In the genomic region with DNA sequence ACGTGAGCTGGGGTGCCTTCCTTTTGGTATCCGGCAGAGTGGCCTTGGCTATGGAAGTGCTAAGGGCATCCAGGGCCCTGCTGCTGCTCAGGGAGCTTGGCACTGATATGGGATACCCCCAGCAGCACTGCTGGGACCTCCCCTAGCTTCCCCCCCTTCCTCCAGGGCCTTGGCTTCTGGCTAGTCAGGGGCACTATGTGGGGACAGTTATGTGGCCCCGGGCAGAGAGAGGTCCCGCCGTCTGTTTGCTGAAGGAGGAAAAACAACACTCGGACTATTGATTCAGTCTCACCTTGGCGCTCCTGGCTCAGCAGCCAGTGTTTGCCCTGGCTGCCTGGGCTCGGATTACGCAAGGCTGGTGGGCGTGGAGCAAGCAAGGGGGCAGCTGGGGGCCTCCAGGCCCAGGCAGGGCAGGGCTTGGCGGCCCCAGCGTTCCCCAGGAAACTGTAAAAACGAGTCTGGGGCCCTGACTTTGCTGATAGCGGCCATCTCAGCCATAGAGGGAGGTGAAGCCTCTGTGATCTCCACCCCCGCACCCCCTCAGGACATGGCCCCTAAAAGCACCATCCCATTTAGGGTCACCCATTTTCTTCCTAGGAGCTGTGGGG, we compare ENCODE assay signal across 1 cellular context.
TF ChIP-seq lines count a peak whose summit lies in the region.

No MANE protein-coding gene starts in this region.

TF ChIP-seq in GM23338, 12 proteins besides CTCF, POLR2A, EP300 and RAD21 (continued from another document):
- TF ChIP-seq, protein P1, sequence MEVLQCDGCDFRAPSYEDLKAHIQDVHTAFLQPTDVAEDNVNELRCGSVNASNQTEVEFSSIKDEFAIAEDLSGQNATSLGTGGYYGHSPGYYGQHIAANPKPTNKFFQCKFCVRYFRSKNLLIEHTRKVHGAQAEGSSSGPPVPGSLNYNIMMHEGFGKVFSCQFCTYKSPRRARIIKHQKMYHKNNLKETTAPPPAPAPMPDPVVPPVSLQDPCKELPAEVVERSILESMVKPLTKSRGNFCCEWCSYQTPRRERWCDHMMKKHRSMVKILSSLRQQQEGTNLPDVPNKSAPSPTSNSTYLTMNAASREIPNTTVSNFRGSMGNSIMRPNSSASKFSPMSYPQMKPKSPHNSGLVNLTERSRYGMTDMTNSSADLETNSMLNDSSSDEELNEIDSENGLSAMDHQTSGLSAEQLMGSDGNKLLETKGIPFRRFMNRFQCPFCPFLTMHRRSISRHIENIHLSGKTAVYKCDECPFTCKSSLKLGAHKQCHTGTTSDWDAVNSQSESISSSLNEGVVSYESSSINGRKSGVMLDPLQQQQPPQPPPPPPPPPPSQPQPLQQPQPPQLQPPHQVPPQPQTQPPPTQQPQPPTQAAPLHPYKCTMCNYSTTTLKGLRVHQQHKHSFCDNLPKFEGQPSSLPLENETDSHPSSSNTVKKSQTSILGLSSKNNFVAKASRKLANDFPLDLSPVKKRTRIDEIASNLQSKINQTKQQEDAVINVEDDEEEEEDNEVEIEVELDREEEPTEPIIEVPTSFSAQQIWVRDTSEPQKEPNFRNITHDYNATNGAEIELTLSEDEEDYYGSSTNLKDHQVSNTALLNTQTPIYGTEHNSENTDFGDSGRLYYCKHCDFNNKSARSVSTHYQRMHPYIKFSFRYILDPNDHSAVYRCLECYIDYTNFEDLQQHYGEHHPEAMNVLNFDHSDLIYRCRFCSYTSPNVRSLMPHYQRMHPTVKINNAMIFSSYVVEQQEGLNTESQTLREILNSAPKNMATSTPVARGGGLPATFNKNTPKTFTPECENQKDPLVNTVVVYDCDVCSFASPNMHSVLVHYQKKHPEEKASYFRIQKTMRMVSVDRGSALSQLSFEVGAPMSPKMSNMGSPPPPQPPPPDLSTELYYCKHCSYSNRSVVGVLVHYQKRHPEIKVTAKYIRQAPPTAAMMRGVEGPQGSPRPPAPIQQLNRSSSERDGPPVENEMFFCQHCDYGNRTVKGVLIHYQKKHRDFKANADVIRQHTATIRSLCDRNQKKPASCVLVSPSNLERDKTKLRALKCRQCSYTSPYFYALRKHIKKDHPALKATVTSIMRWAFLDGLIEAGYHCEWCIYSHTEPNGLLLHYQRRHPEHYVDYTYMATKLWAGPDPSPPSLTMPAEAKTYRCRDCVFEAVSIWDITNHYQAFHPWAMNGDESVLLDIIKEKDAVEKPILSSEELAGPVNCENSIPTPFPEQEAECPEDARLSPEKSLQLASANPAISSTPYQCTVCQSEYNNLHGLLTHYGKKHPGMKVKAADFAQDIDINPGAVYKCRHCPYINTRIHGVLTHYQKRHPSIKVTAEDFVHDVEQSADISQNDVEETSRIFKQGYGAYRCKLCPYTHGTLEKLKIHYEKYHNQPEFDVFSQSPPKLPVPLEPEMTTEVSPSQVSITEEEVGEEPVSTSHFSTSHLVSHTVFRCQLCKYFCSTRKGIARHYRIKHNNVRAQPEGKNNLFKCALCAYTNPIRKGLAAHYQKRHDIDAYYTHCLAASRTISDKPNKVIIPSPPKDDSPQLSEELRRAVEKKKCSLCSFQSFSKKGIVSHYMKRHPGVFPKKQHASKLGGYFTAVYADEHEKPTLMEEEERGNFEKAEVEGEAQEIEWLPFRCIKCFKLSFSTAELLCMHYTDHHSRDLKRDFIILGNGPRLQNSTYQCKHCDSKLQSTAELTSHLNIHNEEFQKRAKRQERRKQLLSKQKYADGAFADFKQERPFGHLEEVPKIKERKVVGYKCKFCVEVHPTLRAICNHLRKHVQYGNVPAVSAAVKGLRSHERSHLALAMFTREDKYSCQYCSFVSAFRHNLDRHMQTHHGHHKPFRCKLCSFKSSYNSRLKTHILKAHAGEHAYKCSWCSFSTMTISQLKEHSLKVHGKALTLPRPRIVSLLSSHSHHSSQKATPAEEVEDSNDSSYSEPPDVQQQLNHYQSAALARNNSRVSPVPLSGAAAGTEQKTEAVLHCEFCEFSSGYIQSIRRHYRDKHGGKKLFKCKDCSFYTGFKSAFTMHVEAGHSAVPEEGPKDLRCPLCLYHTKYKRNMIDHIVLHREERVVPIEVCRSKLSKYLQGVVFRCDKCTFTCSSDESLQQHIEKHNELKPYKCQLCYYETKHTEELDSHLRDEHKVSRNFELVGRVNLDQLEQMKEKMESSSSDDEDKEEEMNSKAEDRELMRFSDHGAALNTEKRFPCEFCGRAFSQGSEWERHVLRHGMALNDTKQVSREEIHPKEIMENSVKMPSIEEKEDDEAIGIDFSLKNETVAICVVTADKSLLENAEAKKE (CRISPR knock-in tag; IDR thresholded peaks at IDR 0.05): no peak
- TF ChIP-seq, protein P2, sequence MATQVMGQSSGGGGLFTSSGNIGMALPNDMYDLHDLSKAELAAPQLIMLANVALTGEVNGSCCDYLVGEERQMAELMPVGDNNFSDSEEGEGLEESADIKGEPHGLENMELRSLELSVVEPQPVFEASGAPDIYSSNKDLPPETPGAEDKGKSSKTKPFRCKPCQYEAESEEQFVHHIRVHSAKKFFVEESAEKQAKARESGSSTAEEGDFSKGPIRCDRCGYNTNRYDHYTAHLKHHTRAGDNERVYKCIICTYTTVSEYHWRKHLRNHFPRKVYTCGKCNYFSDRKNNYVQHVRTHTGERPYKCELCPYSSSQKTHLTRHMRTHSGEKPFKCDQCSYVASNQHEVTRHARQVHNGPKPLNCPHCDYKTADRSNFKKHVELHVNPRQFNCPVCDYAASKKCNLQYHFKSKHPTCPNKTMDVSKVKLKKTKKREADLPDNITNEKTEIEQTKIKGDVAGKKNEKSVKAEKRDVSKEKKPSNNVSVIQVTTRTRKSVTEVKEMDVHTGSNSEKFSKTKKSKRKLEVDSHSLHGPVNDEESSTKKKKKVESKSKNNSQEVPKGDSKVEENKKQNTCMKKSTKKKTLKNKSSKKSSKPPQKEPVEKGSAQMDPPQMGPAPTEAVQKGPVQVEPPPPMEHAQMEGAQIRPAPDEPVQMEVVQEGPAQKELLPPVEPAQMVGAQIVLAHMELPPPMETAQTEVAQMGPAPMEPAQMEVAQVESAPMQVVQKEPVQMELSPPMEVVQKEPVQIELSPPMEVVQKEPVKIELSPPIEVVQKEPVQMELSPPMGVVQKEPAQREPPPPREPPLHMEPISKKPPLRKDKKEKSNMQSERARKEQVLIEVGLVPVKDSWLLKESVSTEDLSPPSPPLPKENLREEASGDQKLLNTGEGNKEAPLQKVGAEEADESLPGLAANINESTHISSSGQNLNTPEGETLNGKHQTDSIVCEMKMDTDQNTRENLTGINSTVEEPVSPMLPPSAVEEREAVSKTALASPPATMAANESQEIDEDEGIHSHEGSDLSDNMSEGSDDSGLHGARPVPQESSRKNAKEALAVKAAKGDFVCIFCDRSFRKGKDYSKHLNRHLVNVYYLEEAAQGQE (IDR thresholded peaks at IDR 0.05; ENCODE audit: unreplicated experiment): no peak
- TF ChIP-seq EZH2 (IDR thresholded peaks at IDR 0.05; ENCODE audit: low read depth, unreplicated experiment) (no peak), ZNF114 (CRISPR knock-in tag; IDR thresholded peaks at IDR 0.05) (no peak)
